In the genomic region with DNA sequence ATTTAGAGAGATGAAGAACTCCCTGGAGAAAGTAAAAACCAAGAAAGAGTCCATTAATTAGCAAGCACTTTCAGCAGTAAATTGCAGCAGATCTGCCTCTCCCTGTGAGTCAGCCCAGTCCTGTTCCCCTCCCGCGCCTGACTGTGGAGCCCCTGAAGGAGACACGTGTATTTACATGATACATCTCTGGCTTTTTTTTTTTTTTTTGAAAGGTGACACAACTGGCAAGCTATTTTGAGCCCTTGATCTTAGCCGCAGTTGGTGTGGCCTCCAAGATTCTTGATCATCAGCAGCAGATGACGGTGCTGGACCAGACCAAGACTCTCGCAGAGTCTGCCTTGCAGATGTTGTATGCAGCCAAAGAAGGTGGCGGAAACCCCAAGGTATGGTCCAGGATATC, we compare ENCODE assay signal across 1 cellular context.
TF ChIP-seq lines count a peak whose summit lies in the region.

No MANE protein-coding gene starts in this region.

TF ChIP-seq in HCT116, 20 proteins besides CTCF, POLR2A, EP300 and RAD21 (continued from another document):
- TF ChIP-seq FOSL1 (IDR thresholded peaks at IDR 0.05; ENCODE audit: low read depth) (peak; percentile 58), EZH2 (IDR thresholded peaks at IDR 0.05) (no peak), EGR1 (IDR thresholded peaks at IDR 0.05; ENCODE audit: low read depth) (no peak), SIN3A (IDR thresholded peaks at IDR 0.05; ENCODE audit: low read depth) (peak; percentile 72; the same call in 1 of the 2 replicates)
